Comparison of ENCODE assay signal across 11 cellular contexts in the genomic region with DNA sequence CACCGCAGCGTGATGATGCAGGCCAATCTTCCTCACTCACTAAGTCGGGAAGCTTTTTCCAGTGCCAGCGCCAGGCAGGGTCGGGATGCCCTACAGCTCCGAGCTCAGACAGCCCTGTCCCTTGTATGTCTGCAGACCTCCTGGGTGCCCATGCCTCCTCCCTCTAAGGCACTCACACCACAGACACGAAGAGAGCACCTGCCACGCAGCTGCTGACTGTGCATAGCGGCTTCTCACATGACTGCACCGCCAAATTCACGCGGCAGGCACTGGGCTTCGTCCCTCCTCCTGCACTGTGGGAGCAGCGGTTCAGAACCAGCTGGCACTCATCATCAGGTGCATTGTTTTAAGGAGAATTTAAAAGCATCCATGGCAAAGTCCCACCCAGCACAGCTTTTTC.
DNase-seq lines count a peak whose midpoint lies in the region; ATAC-seq and TF ChIP-seq lines count a peak whose summit lies in the region.
"Had no signal": no experiment of that assay in that cellular context is flagged by ENCODE, and none has a peak within 500 bp of the region (broad histone marks: within the 10 kb centered on the region; RNA-seq: fewer than 3 reads in every experiment).

No MANE protein-coding gene starts in this region.

- TF ChIP-seq POLR2A in adrenal gland (IDR thresholded peaks at IDR 0.05) = no peak

- H3K4me1 ChIP-seq in adrenal gland (replicated peaks in 1 of 2) (peaks cover 0 to 4% of the 10 kb centered on the region in 2 donors), GM23338 (ENCODE audit: insufficient read depth) (no peaks in the 10 kb centered on the region)

- H3K9me2 ChIP-seq in GM23338 (ENCODE audit: insufficient read depth) = no peaks in the 10 kb centered on the region

- H3K9me3 ChIP-seq in adrenal gland (replicated peaks in 1 of 3) = no peaks in the 10 kb centered on the region
- H3K9me3 ChIP-seq: suprapubic skin had no signal

- H3K4me3 ChIP-seq in adrenal gland (no peak overlapping the region), GM23338 (no peak overlapping the region)
- H3K4me3 ChIP-seq: suprapubic skin had no signal

- peak overlapping the region; percentile 56 to 91 (median 87) for H3K27ac Mint-ChIP-seq in nephron
- H3K27ac Mint-ChIP-seq in MCF 10A (ENCODE audit: low read depth, unreplicated experiment) = no peak overlapping the region
- no peak overlapping the region for H3K27ac Mint-ChIP-seq in GM23338

- H3K36me3 ChIP-seq in adrenal gland (replicated peaks in 1 of 2) = no peaks in the 10 kb centered on the region
- no peaks in the 10 kb centered on the region for H3K36me3 ChIP-seq in GM23338 (ENCODE audit: insufficient read depth)

- no TSS peak for BruUV-seq in MCF 10A (replicated peaks; lab: Mats Ljungman, UMichigan)

- H3K36me3 Mint-ChIP-seq in nephron (ENCODE audit: low read depth) (no peaks in the 10 kb centered on the region), MCF 10A (ENCODE audit: insufficient read depth, unreplicated experiment) (peaks cover 31% of the 10 kb centered on the region), GM23338 (ENCODE audit: low read depth) (peaks cover 19% of the 10 kb centered on the region)

- CTCF ChIA-PET in MCF 10A (lab: Yijun Ruan, JAX) = interaction anchor here (0.8 to 5.9 kb wide), 27 partner anchors 9 to 608 kb away, joined by 3 to 127 read pairs (median 6); a partner anchor contains a TSS

- intact Hi-C loops in adrenal gland (cut with DNase I) = loop anchor here (2.0 to 5.0 kb wide), 3 partner anchors 200 to 610 kb away; no protein-coding TSS in a partner anchor
- intact Hi-C loops in MCF 10A (cut with micrococcal nuclease) = no loop called here

- H3K4me1 Mint-ChIP-seq in nephron (peaks cover 86% of the 10 kb centered on the region), MCF 10A (ENCODE audit: insufficient read depth, unreplicated experiment) (no peaks in the 10 kb centered on the region), GM23338 (peaks cover 4% of the 10 kb centered on the region)

- DNase-seq in DMS79 (lab: John Stamatoyannopoulos, UW) (peak; percentile 70), NCI-H146 (lab: John Stamatoyannopoulos, UW) (peak; percentile 65), RPMI8226 (peak; percentile 88), adrenal gland (no peak), MCF 10A (ENCODE audit: unreplicated experiment) (no peak), GM23338 (ENCODE audit: low spot score) (no peak)

- 76 to 79% (median 77%) methylated on average over 14 of the region's 14 CpGs for WGBS in adrenal gland, 4 donors

- no peaks in the 10 kb centered on the region; the same call in 1 of the 2 replicates for H3F3A ChIP-seq in GM23338 (replicated peaks; ENCODE audit: low read depth)

- H3K27me3 Mint-ChIP-seq in nephron (ENCODE audit: low read depth) (peaks cover 27% of the 10 kb centered on the region), MCF 10A (ENCODE audit: insufficient read depth, unreplicated experiment) (no peaks in the 10 kb centered on the region), GM23338 (ENCODE audit: insufficient read depth, low read depth, poor library complexity) (peaks cover 39% of the 10 kb centered on the region)

- H2AFZ ChIP-seq in GM23338 = no peak overlapping the region

- peaks cover 19% of the 10 kb centered on the region for H3K27me3 ChIP-seq in adrenal gland
- no peaks in the 10 kb centered on the region for H3K27me3 ChIP-seq in GM23338 (ENCODE audit: insufficient read depth)

- peaks cover 13% of the 10 kb centered on the region; the same call in 1 of the 2 replicates for H4K20me1 ChIP-seq in GM23338 (replicated peaks; ENCODE audit: insufficient read depth)

- ATAC-seq in GM18861 (IDR thresholded peaks at IDR 0.05; ENCODE audit: unreplicated experiment) (no peak), GM23338 (no peak)

- TF ChIP-seq CTCF in nephron (IDR thresholded peaks at IDR 0.05; ENCODE audit: unreplicated experiment in 3 of 3) (no peak), adrenal gland (IDR thresholded peaks at IDR 0.05) (no peak), MCF 10A (IDR thresholded peaks at IDR 0.05; ENCODE audit: unreplicated experiment) (no peak), GM23338 (conservative IDR thresholded peaks at IDR 0.05; ENCODE audit: low read depth in 2 of 2) (no peak)

- H3K27ac ChIP-seq in adrenal gland = no peak overlapping the region
- no peak overlapping the region for H3K27ac ChIP-seq in GM23338 (ENCODE audit: low read depth)
- H3K27ac ChIP-seq: suprapubic skin had no signal

- H3K4me3 Mint-ChIP-seq in nephron = peak overlapping the region; percentile 9 to 80 (median 77)
- no peak overlapping the region for H3K4me3 Mint-ChIP-seq in MCF 10A (ENCODE audit: unreplicated experiment)
- H3K4me3 Mint-ChIP-seq in GM23338 = no peak overlapping the region
- H3K4me3 Mint-ChIP-seq: CD14-positive monocyte, HFFc6 had no signal

- no peaks in the 10 kb centered on the region for H3K9me3 Mint-ChIP-seq in nephron
- H3K9me3 Mint-ChIP-seq in MCF 10A (ENCODE audit: unreplicated experiment) = no peaks in the 10 kb centered on the region
- no peaks in the 10 kb centered on the region for H3K9me3 Mint-ChIP-seq in GM23338
- H3K9me3 Mint-ChIP-seq: HFFc6 had no signal

- no peak overlapping the region for H3K4me2 ChIP-seq in GM23338

- H3K79me2 ChIP-seq in GM23338 (replicated peaks; ENCODE audit: insufficient read depth) = no peaks in the 10 kb centered on the region

- POLR2A ChIA-PET in MCF 10A (lab: Yijun Ruan, JAX) = interaction anchor here (1.1 to 1.9 kb wide), 5 partner anchors 8 to 336 kb away, joined by 3 to 8 read pairs (median 4); no protein-coding TSS in a partner anchor

TF ChIP-seq in GM23338, 12 proteins besides CTCF, POLR2A, EP300 and RAD21:
- no peak for TF ChIP-seq EZH2phosphoT487 (IDR thresholded peaks at IDR 0.05; ENCODE audit: unreplicated experiment)
- TF ChIP-seq NANOG (IDR thresholded peaks at IDR 0.05; ENCODE audit: borderline replicate concordance) = no peak
- TF ChIP-seq ZNF114 (CRISPR knock-in tag; IDR thresholded peaks at IDR 0.05) = no peak
- no peak for TF ChIP-seq POLR2AphosphoS5 (IDR thresholded peaks at IDR 0.05; ENCODE audit: low read depth)
- TF ChIP-seq, protein P1, sequence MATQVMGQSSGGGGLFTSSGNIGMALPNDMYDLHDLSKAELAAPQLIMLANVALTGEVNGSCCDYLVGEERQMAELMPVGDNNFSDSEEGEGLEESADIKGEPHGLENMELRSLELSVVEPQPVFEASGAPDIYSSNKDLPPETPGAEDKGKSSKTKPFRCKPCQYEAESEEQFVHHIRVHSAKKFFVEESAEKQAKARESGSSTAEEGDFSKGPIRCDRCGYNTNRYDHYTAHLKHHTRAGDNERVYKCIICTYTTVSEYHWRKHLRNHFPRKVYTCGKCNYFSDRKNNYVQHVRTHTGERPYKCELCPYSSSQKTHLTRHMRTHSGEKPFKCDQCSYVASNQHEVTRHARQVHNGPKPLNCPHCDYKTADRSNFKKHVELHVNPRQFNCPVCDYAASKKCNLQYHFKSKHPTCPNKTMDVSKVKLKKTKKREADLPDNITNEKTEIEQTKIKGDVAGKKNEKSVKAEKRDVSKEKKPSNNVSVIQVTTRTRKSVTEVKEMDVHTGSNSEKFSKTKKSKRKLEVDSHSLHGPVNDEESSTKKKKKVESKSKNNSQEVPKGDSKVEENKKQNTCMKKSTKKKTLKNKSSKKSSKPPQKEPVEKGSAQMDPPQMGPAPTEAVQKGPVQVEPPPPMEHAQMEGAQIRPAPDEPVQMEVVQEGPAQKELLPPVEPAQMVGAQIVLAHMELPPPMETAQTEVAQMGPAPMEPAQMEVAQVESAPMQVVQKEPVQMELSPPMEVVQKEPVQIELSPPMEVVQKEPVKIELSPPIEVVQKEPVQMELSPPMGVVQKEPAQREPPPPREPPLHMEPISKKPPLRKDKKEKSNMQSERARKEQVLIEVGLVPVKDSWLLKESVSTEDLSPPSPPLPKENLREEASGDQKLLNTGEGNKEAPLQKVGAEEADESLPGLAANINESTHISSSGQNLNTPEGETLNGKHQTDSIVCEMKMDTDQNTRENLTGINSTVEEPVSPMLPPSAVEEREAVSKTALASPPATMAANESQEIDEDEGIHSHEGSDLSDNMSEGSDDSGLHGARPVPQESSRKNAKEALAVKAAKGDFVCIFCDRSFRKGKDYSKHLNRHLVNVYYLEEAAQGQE (IDR thresholded peaks at IDR 0.05; ENCODE audit: unreplicated experiment) = no peak

Comparison
In these comparisons a context has a peak if more than half of its experiments do, and no peak if none do; other contexts are left out.
1. DNase-seq: peak in DMS79 (single experiment), NCI-H146 (single experiment) and RPMI8226 (single experiment); none in adrenal gland (0 of 7), MCF 10A (single experiment) and GM23338 (single experiment).
2. H3K27ac Mint-ChIP-seq: peak in nephron (3 of 3); none in MCF 10A (single experiment) and GM23338 (single experiment).
3. H3K4me3 Mint-ChIP-seq: peak in nephron (3 of 3); none in MCF 10A (single experiment) and GM23338 (single experiment).